19 cellular contexts compared by ENCODE assay signal in the genomic region with DNA sequence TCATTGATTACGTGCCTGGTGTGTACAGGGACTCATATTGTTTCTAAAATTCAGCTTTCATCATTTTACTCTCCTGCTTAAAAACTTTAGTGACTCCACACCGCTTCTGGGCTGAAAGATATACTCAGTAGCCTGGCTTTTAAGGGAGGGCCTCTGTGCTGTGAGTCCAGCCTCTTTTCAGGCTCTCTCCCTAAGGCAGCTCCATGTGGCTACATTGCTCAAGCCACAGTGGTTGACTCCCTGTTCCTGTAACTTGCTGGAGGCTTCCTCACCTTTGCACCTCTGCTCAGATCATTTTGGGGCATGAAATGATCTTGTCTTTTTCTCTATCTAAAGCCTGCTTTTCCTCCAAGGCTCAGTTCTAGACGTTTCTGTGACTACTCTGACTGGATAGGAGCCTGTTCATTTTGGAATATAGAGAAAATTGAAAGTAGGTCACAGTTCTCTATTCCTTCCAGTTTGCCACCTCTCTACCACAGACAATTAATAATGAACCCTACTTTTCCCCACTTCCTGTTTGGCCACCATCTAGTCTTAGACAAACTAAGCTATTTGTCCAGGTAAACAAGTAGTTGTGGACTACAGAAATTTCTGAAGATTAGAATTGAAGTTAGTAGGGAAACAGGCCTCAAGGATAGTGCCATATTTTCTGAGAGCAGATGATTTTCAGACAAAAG.
DNase-seq lines count a peak whose midpoint lies in the region; ATAC-seq and TF ChIP-seq lines count a peak whose summit lies in the region.
"Had no signal": no experiment of that assay in that cellular context is flagged by ENCODE, and none has a peak within 500 bp of the region (broad histone marks: within the 10 kb centered on the region; RNA-seq: fewer than 3 reads in every experiment).

No MANE protein-coding gene starts in this region.

- H3K27me3 ChIP-seq in neural progenitor cell = no peaks in the 10 kb centered on the region
- H3K27me3 ChIP-seq: heart right ventricle, sigmoid colon had no signal

- ATAC-seq in GM18502 (IDR thresholded peaks at IDR 0.05; ENCODE audit: poor library complexity, unreplicated experiment) = peak; percentile 36
- ATAC-seq: left colon had no signal

- H3F3A ChIP-seq in neural progenitor cell (ENCODE audit: low read depth) = no peaks in the 10 kb centered on the region

- no peaks in the 10 kb centered on the region for H3K79me2 ChIP-seq in neural progenitor cell (ENCODE audit: low read depth)

- H3K36me3 ChIP-seq in HEK293 (ENCODE audit: control insufficient read depth in 2 of 2, insufficient read depth in 1 of 2, low read length in 2 of 2) (no peaks in the 10 kb centered on the region), neural progenitor cell (no peaks in the 10 kb centered on the region)
- H3K36me3 ChIP-seq: heart right ventricle, sigmoid colon had no signal

- no peak overlapping the region for H3K27ac ChIP-seq in HEK293 (ENCODE audit: extremely low read depth, low read depth, low read length)
- H3K27ac ChIP-seq in neural progenitor cell = no peak overlapping the region
- H3K27ac ChIP-seq: C4-2B had no signal

- H3K4me1 Mint-ChIP-seq in brain (peaks cover 82% of the 10 kb centered on the region), nephron progenitor cell (peaks cover 60% of the 10 kb centered on the region), neural progenitor cell (peaks cover 33% of the 10 kb centered on the region)

- H3K36me3 Mint-ChIP-seq in brain = peaks cover 3% of the 10 kb centered on the region
- no peaks in the 10 kb centered on the region for H3K36me3 Mint-ChIP-seq in nephron progenitor cell (ENCODE audit: low read depth)
- H3K36me3 Mint-ChIP-seq in neural progenitor cell = no peaks in the 10 kb centered on the region

- POLR2A ChIA-PET in HEK293 (lab: Yijun Ruan, JAX) = interaction anchor here (0.7 kb wide), 1 partner anchor 229 kb away, joined by 5 read pairs; no protein-coding TSS in a partner anchor

- no peak for TF ChIP-seq CTCF in HEK293 (tag by site-specific recombination; IDR thresholded peaks at IDR 0.05)
- no peak for TF ChIP-seq CTCF in brain (conservative IDR thresholded peaks at IDR 0.05)
- no peak for TF ChIP-seq CTCF in nephron progenitor cell (IDR thresholded peaks at IDR 0.05)
- TF ChIP-seq CTCF in neural progenitor cell (IDR thresholded peaks at IDR 0.05) = no peak

- DNase-seq in nephron progenitor cell (no peak), epidermal melanocyte (ENCODE audit: insufficient read length, low spot score) (no peak), kidney glomerular epithelial cell (lab: John Stamatoyannopoulos, UW) (no peak), anterior cingulate cortex (lab: John Stamatoyannopoulos, UW) (no peak), neural progenitor cell (ENCODE audit: low spot score) (no peak)
- DNase-seq: activated CD8-positive, alpha-beta memory T cell treated with anti-CD3 and anti-CD28 coated beads for 24 hours; activated effector memory CD4-positive, alpha-beta T cell treated with anti-CD3 and anti-CD28 coated beads, Interleukin-2, amount 50 U/mL, for 16 hours; heart right ventricle; left colon; NCI-H1436; SHP77 treated with DMSO at 0.1 percent for 48 hours; sigmoid colon had no signal

- no peak overlapping the region for H3K9ac ChIP-seq in neural progenitor cell

- H3K9me3 Mint-ChIP-seq in brain (no peaks in the 10 kb centered on the region), nephron progenitor cell (no peaks in the 10 kb centered on the region), neural progenitor cell (no peaks in the 10 kb centered on the region)
- H3K9me3 Mint-ChIP-seq: IgD-negative memory B cell; neural crest cell; stimulated activated naive CD8-positive, alpha-beta T cell treated with anti-CD3 and anti-CD28 coated beads, Interleukin-15, Interleukin-2, amounts not matched to agents 100 ng/mL and 50 ng/mL, for 24 hours had no signal

- peaks cover 6% of the 10 kb centered on the region for H4K20me1 ChIP-seq in neural progenitor cell (ENCODE audit: low read depth)

- H3K27me3 Mint-ChIP-seq in brain (no peaks in the 10 kb centered on the region), nephron progenitor cell (ENCODE audit: low read depth, poor library complexity) (no peaks in the 10 kb centered on the region), neural progenitor cell (ENCODE audit: insufficient read depth, low read depth) (no peaks in the 10 kb centered on the region)
- H3K27me3 Mint-ChIP-seq: IgD-negative memory B cell; stimulated activated naive CD8-positive, alpha-beta T cell treated with anti-CD3 and anti-CD28 coated beads, Interleukin-15, Interleukin-2, amounts not matched to agents 100 ng/mL and 50 ng/mL, for 24 hours had no signal

- H3K9me3 ChIP-seq in HEK293 (ENCODE audit: control insufficient read depth, insufficient read depth, low read depth, low read length) (no peaks in the 10 kb centered on the region), neural progenitor cell (ENCODE audit: low read depth) (no peaks in the 10 kb centered on the region)
- H3K9me3 ChIP-seq: heart right ventricle, sigmoid colon had no signal

- CTCF ChIA-PET in HEK293 (lab: Yijun Ruan, JAX) = interaction anchor here (0.5 to 1.2 kb wide), 2 partner anchors 38 to 110 kb away, joined by 3 to 5 read pairs; no protein-coding TSS in a partner anchor

- H3K4me3 Mint-ChIP-seq in brain = peak overlapping the region in 2 of 5 experiments; percentile 54 to 69
- no peak overlapping the region for H3K4me3 Mint-ChIP-seq in nephron progenitor cell
- H3K4me3 Mint-ChIP-seq in neural progenitor cell = no peak overlapping the region
- H3K4me3 Mint-ChIP-seq: IgD-negative memory B cell; neural crest cell; stimulated activated naive CD8-positive, alpha-beta T cell treated with anti-CD3 and anti-CD28 coated beads, Interleukin-15, Interleukin-2, amounts not matched to agents 100 ng/mL and 50 ng/mL, for 24 hours had no signal

- no peak overlapping the region for H3K4me3 ChIP-seq in HEK293 (ENCODE audit: low read depth, low read length)
- H3K4me3 ChIP-seq in neural progenitor cell = no peak overlapping the region
- H3K4me3 ChIP-seq: heart right ventricle, sigmoid colon had no signal

- peak overlapping the region in 4 of 5 experiments; percentile 13 to 91 (median 68) for H3K27ac Mint-ChIP-seq in brain
- H3K27ac Mint-ChIP-seq in nephron progenitor cell = peak overlapping the region; percentile 55
- H3K27ac Mint-ChIP-seq in neural progenitor cell = no peak overlapping the region
- H3K27ac Mint-ChIP-seq: IgD-negative memory B cell; stimulated activated naive CD8-positive, alpha-beta T cell treated with anti-CD3 and anti-CD28 coated beads, Interleukin-15, Interleukin-2, amounts not matched to agents 100 ng/mL and 50 ng/mL, for 24 hours had no signal

- H2AFZ ChIP-seq in neural progenitor cell (replicated peaks) = no peak overlapping the region

- H3K4me1 ChIP-seq in HEK293 (ENCODE audit: control insufficient read depth, insufficient read depth, low read length) = peaks cover 28% of the 10 kb centered on the region
- peaks cover 11% of the 10 kb centered on the region for H3K4me1 ChIP-seq in neural progenitor cell

- H3K4me2 ChIP-seq in neural progenitor cell = no peak overlapping the region

TF ChIP-seq in HEK293, 187 proteins besides CTCF, POLR2A, EP300 and RAD21:
- TF ChIP-seq ZNF548 (tag by site-specific recombination; IDR thresholded peaks at IDR 0.05) (no peak), ZBTB8A (tag by site-specific recombination; IDR thresholded peaks at IDR 0.05) (peak; percentile 35; the same call in 1 of the 2 replicates), ZNF623 (tag by site-specific recombination; IDR thresholded peaks at IDR 0.05) (no peak), MZF1 (tag by site-specific recombination; IDR thresholded peaks at IDR 0.05; ENCODE audit: borderline replicate concordance) (no peak), KLF9 (tag by site-specific recombination; IDR thresholded peaks at IDR 0.05; ENCODE audit: low read depth) (no peak)
